1 cellular context compared by ENCODE assay signal in the genomic region with DNA sequence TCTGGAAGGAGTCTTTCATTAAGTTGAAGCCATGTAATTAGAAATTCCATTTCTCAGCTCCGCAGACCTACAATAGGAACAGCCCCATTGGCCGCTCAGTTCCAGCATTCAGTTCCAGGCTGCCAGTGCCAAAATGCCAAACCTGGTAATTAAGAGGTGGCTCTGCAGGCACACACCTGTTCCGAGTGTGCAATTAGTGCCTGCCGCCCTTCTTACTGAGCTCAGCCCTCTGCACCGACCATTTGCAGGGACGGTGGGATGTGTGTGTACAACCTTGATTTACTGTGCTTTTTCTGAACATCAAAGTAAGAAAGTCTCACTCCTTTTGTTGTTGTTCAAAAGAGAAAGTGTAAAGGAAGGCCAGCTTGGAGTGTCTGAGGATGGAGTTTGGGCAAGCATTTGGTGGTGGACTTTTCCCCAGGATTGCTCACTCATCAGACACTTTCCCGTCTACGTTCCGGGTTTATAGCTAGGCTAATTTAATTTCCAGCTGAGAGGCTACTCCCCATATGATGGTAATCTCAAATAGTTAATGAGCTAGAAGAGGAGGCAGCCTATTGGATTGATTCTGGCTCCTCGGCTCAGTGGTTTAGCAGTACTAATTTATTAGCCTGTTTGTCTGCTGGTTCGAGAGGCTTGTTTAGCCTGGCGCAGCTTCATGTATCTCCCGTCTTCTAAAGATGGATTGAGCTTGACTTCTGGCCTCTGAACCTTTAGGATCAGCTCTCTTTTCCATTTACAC.
TF ChIP-seq lines count a peak whose summit lies in the region.

No MANE protein-coding gene starts in this region.

TF ChIP-seq in H1, 55 proteins besides CTCF, POLR2A, EP300 and RAD21:
- TF ChIP-seq, protein P1, sequence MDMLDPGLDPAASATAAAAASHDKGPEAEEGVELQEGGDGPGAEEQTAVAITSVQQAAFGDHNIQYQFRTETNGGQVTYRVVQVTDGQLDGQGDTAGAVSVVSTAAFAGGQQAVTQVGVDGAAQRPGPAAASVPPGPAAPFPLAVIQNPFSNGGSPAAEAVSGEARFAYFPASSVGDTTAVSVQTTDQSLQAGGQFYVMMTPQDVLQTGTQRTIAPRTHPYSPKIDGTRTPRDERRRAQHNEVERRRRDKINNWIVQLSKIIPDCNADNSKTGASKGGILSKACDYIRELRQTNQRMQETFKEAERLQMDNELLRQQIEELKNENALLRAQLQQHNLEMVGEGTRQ (IDR thresholded peaks at IDR 0.05; ENCODE audit: low read length) = no peak
- TF ChIP-seq RNF2 (IDR thresholded peaks at IDR 0.05; ENCODE audit: borderline replicate concordance, low read depth, low read length, missing control alignments, poor library complexity, severe bottlenecking) (no peak), BCL11A (IDR thresholded peaks at IDR 0.05; ENCODE audit: low read depth in 2 of 2, low read length in 2 of 2) (no peak), TCF12 (IDR thresholded peaks at IDR 0.05; ENCODE audit: low read depth, low read length) (no peak), BRCA1 (IDR thresholded peaks at IDR 0.05; ENCODE audit: low read depth, low read length) (no peak), E2F6 (IDR thresholded peaks at IDR 0.05) (no peak), CBX5 (IDR thresholded peaks at IDR 0.05; ENCODE audit: low read depth, low read length) (no peak)
